Comparison of ENCODE assay signal across 9 cellular contexts in the genomic region with DNA sequence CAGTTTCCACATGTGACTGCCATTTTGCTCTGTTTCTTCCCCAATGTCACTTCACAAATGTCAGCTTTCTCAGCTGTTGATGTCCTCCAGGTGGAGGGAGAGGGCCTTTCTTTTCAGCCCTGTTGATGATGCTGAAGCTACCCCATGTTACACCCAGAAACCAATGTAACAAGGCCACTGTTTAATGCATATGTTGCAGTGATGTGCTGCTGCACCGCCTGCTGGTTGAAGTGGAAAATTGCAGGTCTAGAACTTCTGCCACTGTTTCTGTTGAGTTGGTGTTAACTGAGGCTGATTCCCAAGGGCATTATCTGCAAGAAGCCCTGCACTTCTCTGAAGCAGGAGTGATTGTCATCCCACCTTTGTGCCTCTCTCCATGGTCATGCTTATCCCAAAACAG.
DNase-seq lines count a peak whose midpoint lies in the region; ATAC-seq, FAIRE-seq and TF ChIP-seq lines count a peak whose summit lies in the region.
"Had no signal": no experiment of that assay in that cellular context is flagged by ENCODE, and none has a peak within 500 bp of the region (broad histone marks: within the 10 kb centered on the region; RNA-seq: fewer than 3 reads in every experiment).

No MANE protein-coding gene starts in this region.

- H3K9me1 ChIP-seq in endothelial cell of umbilical vein (replicated peaks; ENCODE audit: control insufficient read depth, extremely low read depth, insufficient read depth, low read length) = no peaks in the 10 kb centered on the region

- BruUV-seq in endothelial cell of umbilical vein (replicated peaks; lab: Mats Ljungman, UMichigan) = no TSS peak

- H4K8ac ChIP-seq in trophoblast cell (ENCODE audit: low read depth, low read length) = peak overlapping the region; percentile 51

- peaks cover 8% of the 10 kb centered on the region for H3K4me1 ChIP-seq in endothelial cell of umbilical vein (ENCODE audit: control insufficient read depth, extremely low read depth, insufficient read depth, low read length)
- peaks cover 5 to 8% of the 10 kb centered on the region in 2 experiments for H3K4me1 ChIP-seq in trophoblast cell (ENCODE audit: control insufficient read depth in 1 of 2, insufficient read depth in 2 of 2, low read length in 2 of 2)

- peaks cover 6% of the 10 kb centered on the region for H3K79me1 ChIP-seq in trophoblast cell (ENCODE audit: low read length)

- intact Hi-C loops in endothelial cell of umbilical vein (cut with micrococcal nuclease) = loop anchor here (1.0 to 5.0 kb wide), 4 partner anchors 94 to 359 kb away; no protein-coding TSS in a partner anchor

- DNase-seq in SIG-M5 treated with dmso at 0.1 percent for 504 hours (lab: John Stamatoyannopoulos, UW; ENCODE audit: unreplicated experiment) (peak; percentile 5), SIG-M5 (lab: John Stamatoyannopoulos, UW) (no peak), MV-4-11 (lab: John Stamatoyannopoulos, UW) (peak; percentile 45), endothelial cell of umbilical vein (ENCODE audit: low read depth, low spot score) (peak; percentile 22), trophoblast cell (peak; percentile 6 to 63), T-helper 9 cell (no peak), omental fat pad (ENCODE audit: low spot score) (no peak)

- H4K12ac ChIP-seq in trophoblast cell (ENCODE audit: low read depth, low read length) = no peak overlapping the region

- FAIRE-seq in endothelial cell of umbilical vein (lab: Jason Lieb, UNC) = no peak
- FAIRE-seq: islet of Langerhans had no signal

- dilution Hi-C loops in endothelial cell of umbilical vein (cut with MboI; ENCODE audit: extremely low pct_ligation_motif_present, low sequenced_read_pairs) = no loop called here

- H3K9me3 ChIP-seq in endothelial cell of umbilical vein (replicated peaks; ENCODE audit: control insufficient read depth, insufficient read depth, low read length) (no peaks in the 10 kb centered on the region), trophoblast cell (ENCODE audit: insufficient read depth, low read depth, low read length) (no peaks in the 10 kb centered on the region)

- H3K18ac ChIP-seq in trophoblast cell (ENCODE audit: low read length) = peak overlapping the region; percentile 42

- H3K27ac ChIP-seq in endothelial cell of umbilical vein (ENCODE audit: insufficient read depth, low read depth, low read length) (no peak overlapping the region), trophoblast cell (ENCODE audit: low read depth, low read length) (peak overlapping the region; percentile 63)

- H3K4me2 ChIP-seq in endothelial cell of umbilical vein (ENCODE audit: insufficient read depth, low read length) = no peak overlapping the region
- H3K4me2 ChIP-seq in trophoblast cell (ENCODE audit: low read length) = no peak overlapping the region

- no peak overlapping the region for H3K23ac ChIP-seq in trophoblast cell (ENCODE audit: low read length)

- no peaks in the 10 kb centered on the region for H4K20me1 ChIP-seq in endothelial cell of umbilical vein (replicated peaks; ENCODE audit: control insufficient read depth, extremely low read depth, insufficient read depth, low read length)

- TF ChIP-seq CTCF in endothelial cell of umbilical vein (IDR thresholded peaks at IDR 0.05; ENCODE audit: extremely low read depth in 1 of 2, insufficient read depth in 1 of 2, low read depth in 1 of 2, low read length in 2 of 2) = peak; percentile 54 to 66
- no peak for TF ChIP-seq CTCF in omental fat pad (IDR thresholded peaks at IDR 0.05)

- H3K27me3 ChIP-seq in endothelial cell of umbilical vein (ENCODE audit: control insufficient read depth in 2 of 2, insufficient read depth in 2 of 2, low read length in 2 of 2) (peaks cover 0 to 3% of the 10 kb centered on the region in 2 experiments), trophoblast cell (ENCODE audit: insufficient read depth, low read length) (no peaks in the 10 kb centered on the region)

- peak overlapping the region; percentile 15 for H3K4ac ChIP-seq in trophoblast cell (ENCODE audit: low read depth, low read length)

- peak overlapping the region; percentile 19 for H3K14ac ChIP-seq in trophoblast cell (ENCODE audit: low read length)

- H2BK120ac ChIP-seq in trophoblast cell (ENCODE audit: insufficient read depth, low read length, poor library complexity) = peak overlapping the region; percentile 41

- TF ChIP-seq POLR2A in endothelial cell of umbilical vein (IDR thresholded peaks at IDR 0.05; ENCODE audit: low read depth, low read length) = no peak

- H3K4me3 ChIP-seq in endothelial cell of umbilical vein (replicated peaks in 1 of 3; ENCODE audit: insufficient read depth in 1 of 3, low read depth in 1 of 3, low read length in 3 of 3) (no peak overlapping the region), trophoblast cell (ENCODE audit: low read depth, low read length) (no peak overlapping the region)

- H3K9ac ChIP-seq in endothelial cell of umbilical vein (replicated peaks; ENCODE audit: extremely low read depth, insufficient read depth, low read length) = no peak overlapping the region
- no peak overlapping the region for H3K9ac ChIP-seq in trophoblast cell (ENCODE audit: low read length)

- peak overlapping the region; percentile 73 for H4K91ac ChIP-seq in trophoblast cell (ENCODE audit: low read depth, low read length)

- H3K36me3 ChIP-seq in endothelial cell of umbilical vein (ENCODE audit: control insufficient read depth in 2 of 2, extremely low read depth in 1 of 2, insufficient read depth in 2 of 2, low read length in 2 of 2) = no peaks in the 10 kb centered on the region
- H3K36me3 ChIP-seq in trophoblast cell (ENCODE audit: control insufficient read depth in 1 of 2, insufficient read depth in 2 of 2, low read length in 2 of 2) = peaks cover 2% of the 10 kb centered on the region in 2 experiments

- CTCF ChIA-PET in endothelial cell of umbilical vein (lab: Charles Lee) = interaction anchor here (0.8 to 6.6 kb wide), 20 partner anchors 9 to 359 kb away, joined by 3 to 83 read pairs (median 4); no protein-coding TSS in a partner anchor

- POLR2A ChIA-PET in endothelial cell of umbilical vein (lab: Charles Lee) = no interaction called here

- H3K79me2 ChIP-seq in endothelial cell of umbilical vein (ENCODE audit: control insufficient read depth, insufficient read depth, low read length) = no peaks in the 10 kb centered on the region
- H3K79me2 ChIP-seq in trophoblast cell (ENCODE audit: control insufficient read depth, insufficient read depth, low read length, poor library complexity) = no peaks in the 10 kb centered on the region

- ATAC-seq in GM19351 (IDR thresholded peaks at IDR 0.05; ENCODE audit: unreplicated experiment) (no peak), omental fat pad (ENCODE audit: low FRiP score) (no peak)

- peak overlapping the region; percentile 37 for H2AK5ac ChIP-seq in trophoblast cell (ENCODE audit: low read length)

- no CpG with 5 or more reads among the region's 1 CpG for WGBS in trophoblast cell (ENCODE audit: extremely low coverage, insufficient coverage, insufficient read length)

- peak overlapping the region; percentile 56 for H2BK12ac ChIP-seq in trophoblast cell (ENCODE audit: low read length)

- H2AFZ ChIP-seq in endothelial cell of umbilical vein (ENCODE audit: low read depth, low read length) = no peak overlapping the region
- no peak overlapping the region for H2AFZ ChIP-seq in trophoblast cell (ENCODE audit: insufficient read depth, low read length, poor library complexity)

- peak overlapping the region; percentile 33 for H2BK5ac ChIP-seq in trophoblast cell (ENCODE audit: low read depth, low read length, poor library complexity)

TF ChIP-seq in endothelial cell of umbilical vein, 7 proteins besides CTCF, POLR2A, EP300 and RAD21:
- TF ChIP-seq POLR2AphosphoS5 (IDR thresholded peaks at IDR 0.05; ENCODE audit: insufficient read depth, low read depth, low read length) (no peak), FOS (IDR thresholded peaks at IDR 0.05; ENCODE audit: borderline replicate concordance, insufficient read depth, low read length) (no peak)

Comparison
In these comparisons a context has a peak if more than half of its experiments do, and no peak if none do; other contexts are left out.
1. DNase-seq: peak in SIG-M5 treated with dmso at 0.1 percent for 504 hours (single experiment), MV-4-11 (single experiment), endothelial cell of umbilical vein (single experiment) and trophoblast cell (2 of 2); none in SIG-M5 (single experiment), T-helper 9 cell (single experiment) and omental fat pad (single experiment).
2. CTCF ChIP-seq: peak in endothelial cell of umbilical vein (2 of 2); none in omental fat pad (0 of 3).